1 cellular context compared by ENCODE assay signal in genomic region chr2:54579061-54579681, GRCh38.
A peak's percentile ranks its signal among the peaks of the same experiment; 100 is the strongest.
TF ChIP-seq lines count a peak whose summit lies in the region.

No MANE protein-coding gene starts in this region.

TF ChIP-seq in HepG2, 621 proteins besides CTCF, POLR2A, EP300 and RAD21 (continued from another document):
- TF ChIP-seq PATZ1 (CRISPR knock-in tag; IDR thresholded peaks at IDR 0.05): no peak
- peak; percentile 97 for TF ChIP-seq SSRP1 (CRISPR knock-in tag; IDR thresholded peaks at IDR 0.05)
- TF ChIP-seq ZNF841 (CRISPR knock-in tag; IDR thresholded peaks at IDR 0.05; ENCODE audit: borderline replicate concordance): no peak
- no peak for TF ChIP-seq SATB2 (CRISPR knock-in tag; IDR thresholded peaks at IDR 0.05)
- no peak for TF ChIP-seq ZNF350 (CRISPR knock-in tag; IDR thresholded peaks at IDR 0.05; ENCODE audit: borderline replicate concordance, low read depth)
- no peak; the same call in 1 of the 2 replicates for TF ChIP-seq UBTF (CRISPR knock-in tag; IDR thresholded peaks at IDR 0.05)
- TF ChIP-seq TCF12 (IDR thresholded peaks at IDR 0.05): no peak
- TF ChIP-seq TCF12 (CRISPR knock-in tag; IDR thresholded peaks at IDR 0.05): no peak
- no peak for TF ChIP-seq FOXP4 (CRISPR knock-in tag; IDR thresholded peaks at IDR 0.05)
- TF ChIP-seq TCF7 (IDR thresholded peaks at IDR 0.05; ENCODE audit: low read depth): no peak
- no peak for TF ChIP-seq SKI (IDR thresholded peaks at IDR 0.05; ENCODE audit: partially characterized antibody)
- TF ChIP-seq THAP7 (CRISPR knock-in tag; IDR thresholded peaks at IDR 0.05): no peak
- TF ChIP-seq RBM22 (optimal IDR thresholded peaks at IDR 0.05; ENCODE audit: low read length): peak; percentile 97
- no peak for TF ChIP-seq ZNF557 (CRISPR knock-in tag; IDR thresholded peaks at IDR 0.05)
- TF ChIP-seq NR2C2 (CRISPR knock-in tag; IDR thresholded peaks at IDR 0.05; ENCODE audit: borderline replicate concordance): no peak
- no peak for TF ChIP-seq HNF1B (CRISPR knock-in tag; IDR thresholded peaks at IDR 0.05)
- no peak for TF ChIP-seq SMARCE1 (IDR thresholded peaks at IDR 0.05; ENCODE audit: borderline replicate concordance)
- TF ChIP-seq IRX3 (CRISPR knock-in tag; IDR thresholded peaks at IDR 0.05; ENCODE audit: borderline replicate concordance, low read depth): no peak
- TF ChIP-seq NFE2L1 (CRISPR knock-in tag; IDR thresholded peaks at IDR 0.05; ENCODE audit: borderline replicate concordance): no peak
- no peak for TF ChIP-seq NFRKB (IDR thresholded peaks at IDR 0.05)
- no peak for TF ChIP-seq TBP (CRISPR knock-in tag; IDR thresholded peaks at IDR 0.05)
- TF ChIP-seq ZKSCAN5 (CRISPR knock-in tag; IDR thresholded peaks at IDR 0.05): no peak
- 0 out of 2 replicates have a peak, but pooled peaks have one; percentile 42 for TF ChIP-seq MBD4 (IDR thresholded peaks at IDR 0.05; ENCODE audit: borderline replicate concordance, low read length)
- 0 out of 2 replicates have a peak, but pooled peaks have one; percentile 84 for TF ChIP-seq CC2D1A (CRISPR knock-in tag; IDR thresholded peaks at IDR 0.05)
- TF ChIP-seq CEBPB (IDR thresholded peaks at IDR 0.05; ENCODE audit: borderline replicate concordance, low read depth, low read length): no peak
TF ChIP-seq in HepG2: peak in this region for 21.
